In genomic region chr5:143398053-143398355, GRCh38 we compare ENCODE assay signal across 8 cellular contexts. TPM values are rescaled to one million over a fixed set of nuclear protein-coding genes. Genes with fewer than 3 reads are reported as not detected.
DNase-seq lines count a peak whose midpoint lies in the region; ATAC-seq and TF ChIP-seq lines count a peak whose summit lies in the region.

No MANE protein-coding gene starts in this region.

- 0% methylated on average over 2 of the region's 2 CpGs for WGBS in mammary epithelial cell (ENCODE audit: low coverage, missing lambda C conversion rate)

- dilution Hi-C loops in mammary epithelial cell (cut with HindIII; ENCODE audit: low sequenced_read_pairs): loop anchor here (5.0 kb wide), 3 partner anchors 81 to 391 kb away; no protein-coding TSS in a partner anchor

- peaks cover 15% of the 10 kb centered on the region for H3K27me3 Mint-ChIP-seq in mesothelial cell of epicardium (ENCODE audit: low read depth)
- no peaks in the 10 kb centered on the region for H3K27me3 Mint-ChIP-seq in endothelial cell (ENCODE audit: unreplicated experiment)

- H3K4me1 Mint-ChIP-seq in mesothelial cell of epicardium (peaks cover 59% of the 10 kb centered on the region), endothelial cell (ENCODE audit: unreplicated experiment) (peaks cover 13% of the 10 kb centered on the region)

- no peak overlapping the region for H3K27ac ChIP-seq in HUES6 (ENCODE audit: low read depth, low read length)
- H3K27ac ChIP-seq in mammary epithelial cell (ENCODE audit: insufficient read depth, low read depth, low read length): peak overlapping the region; percentile 97

- H3K36me3 Mint-ChIP-seq in mesothelial cell of epicardium (peaks cover 11% of the 10 kb centered on the region), endothelial cell (ENCODE audit: low read depth, unreplicated experiment) (no peaks in the 10 kb centered on the region)

- peaks cover 2% of the 10 kb centered on the region for H4K20me1 ChIP-seq in mammary epithelial cell (ENCODE audit: insufficient read depth, low read length)

- no peak overlapping the region for H3K27ac Mint-ChIP-seq in mesothelial cell of epicardium
- no peak overlapping the region for H3K27ac Mint-ChIP-seq in endothelial cell (ENCODE audit: unreplicated experiment)

- H3K4me3 Mint-ChIP-seq in mesothelial cell of epicardium (peak overlapping the region; percentile 73), endothelial cell (ENCODE audit: unreplicated experiment) (no peak overlapping the region)

- H3K4me3 ChIP-seq in AG10803 (ENCODE audit: low read length): peak overlapping the region; percentile 91
- H3K4me3 ChIP-seq in HUES6 (ENCODE audit: low read depth, low read length): peak overlapping the region; percentile 26
- peak overlapping the region; percentile 72 to 83 (median 78) for H3K4me3 ChIP-seq in mammary epithelial cell (replicated peaks in 1 of 3; ENCODE audit: insufficient read depth in 1 of 3, low read depth in 2 of 3, low read length in 3 of 3)

- H3K27me3 ChIP-seq in HUES6 (ENCODE audit: control insufficient read depth, insufficient read depth, low read length) (peaks cover 32% of the 10 kb centered on the region), mammary epithelial cell (ENCODE audit: insufficient read depth, low read length) (no peaks in the 10 kb centered on the region)

- ATAC-seq in HG03135 (IDR thresholded peaks at IDR 0.05; ENCODE audit: unreplicated experiment): no peak

- peak overlapping the region; percentile 78 for H3K4me2 ChIP-seq in mammary epithelial cell (ENCODE audit: insufficient read depth, low read depth, low read length)

- no peaks in the 10 kb centered on the region for H3K9me3 ChIP-seq in HUES6 (ENCODE audit: control insufficient read depth, insufficient read depth, low read depth, low read length)
- H3K9me3 ChIP-seq in mammary epithelial cell (replicated peaks; ENCODE audit: insufficient read depth, low read length): no peaks in the 10 kb centered on the region

- H3K36me3 ChIP-seq in HUES6 (ENCODE audit: control insufficient read depth, insufficient read depth, low read length) (no peaks in the 10 kb centered on the region), mammary epithelial cell (ENCODE audit: insufficient read depth, low read length) (peaks cover 2% of the 10 kb centered on the region)

- H3K4me1 ChIP-seq in HUES6 (ENCODE audit: control insufficient read depth, insufficient read depth, low read length) (peaks cover 61% of the 10 kb centered on the region), mammary epithelial cell (ENCODE audit: insufficient read depth, low read length) (peaks cover 14% of the 10 kb centered on the region)

- TF ChIP-seq CTCF in AG10803 (conservative IDR thresholded peaks at IDR 0.05; ENCODE audit: low read length): no peak
- TF ChIP-seq CTCF in mammary epithelial cell (conservative IDR thresholded peaks at IDR 0.05 in 1 of 2, IDR thresholded peaks at IDR 0.05 in 1 of 2; ENCODE audit: extremely low read depth in 1 of 2, insufficient read depth in 1 of 2, low read depth in 1 of 2, low read length in 2 of 2): no peak
- no peak for TF ChIP-seq CTCF in mesothelial cell of epicardium (IDR thresholded peaks at IDR 0.05; ENCODE audit: unreplicated experiment)
- no peak for TF ChIP-seq CTCF in endothelial cell (IDR thresholded peaks at IDR 0.05; ENCODE audit: unreplicated experiment)

- DNase-seq in AG10803 (ENCODE audit: low read depth) (no peak), mammary epithelial cell (no peak), mesothelial cell of epicardium (ENCODE audit: low spot score in 2 of 2, unreplicated experiment in 2 of 2) (no peak), cerebellar nuclear complex (lab: John Stamatoyannopoulos, UW) (no peak), endothelial cell (ENCODE audit: low spot score) (no peak), NCI-H2227 (lab: John Stamatoyannopoulos, UW; ENCODE audit: unreplicated experiment) (no peak)

- no TSS peak for BruUV-seq in mammary epithelial cell (replicated peaks; lab: Mats Ljungman, UMichigan)

- peaks cover 100% of the 10 kb centered on the region for H3K79me2 ChIP-seq in mammary epithelial cell (ENCODE audit: insufficient read depth, low read length)

- H3K9ac ChIP-seq in HUES6 (ENCODE audit: low read length) (no peak overlapping the region), mammary epithelial cell (ENCODE audit: insufficient read depth, low read length) (peak overlapping the region; percentile 94)

- in situ Hi-C loops in mammary epithelial cell (cut with MboI; ENCODE audit: low sequenced_read_pairs in 2 of 2): loop anchor here in 1 of 2 donors (10.0 to 25.0 kb wide), 4 partner anchors 83 to 486 kb away; no protein-coding TSS in a partner anchor

- intact Hi-C loops in mammary epithelial cell (cut with micrococcal nuclease): no loop called here

- H3K9me3 Mint-ChIP-seq in mesothelial cell of epicardium (no peaks in the 10 kb centered on the region), endothelial cell (ENCODE audit: unreplicated experiment) (no peaks in the 10 kb centered on the region)

- CTCF ChIA-PET in mammary epithelial cell (lab: Charles Lee; ENCODE audit: low non-redundant PET): no interaction called here

- H2AFZ ChIP-seq in mammary epithelial cell (ENCODE audit: low read depth, low read length): no peak overlapping the region

RNA-seq across cellular contexts. Expression of gene NR3C1, which starts 5.5 kb away (rescaled TPM):
- 10 to 100 TPM; 62.8 to 64.4 TPM for total RNA-seq in mammary epithelial cell
- polyA plus RNA-seq in mammary epithelial cell: 27.0 TPM
- polyA minus RNA-seq in mammary epithelial cell: 97.8 TPM
- 29.2 to 35.3 TPM (median 34.5 TPM) in 3 replicates for total RNA-seq in mesothelial cell of epicardium
- total RNA-seq in endothelial cell (ENCODE audit: unreplicated experiment): 9.9 TPM

Comparison
In these comparisons a context has a peak if more than half of its experiments do, and no peak if none do; other contexts are left out.
1. H3K4me3 ChIP-seq: peak in every context shown above with its lines; median percentile 91 in AG10803; 78 in mammary epithelial cell; 26 in HUES6.